Comparison of ENCODE assay signal across 8 cellular contexts in the genomic region with DNA sequence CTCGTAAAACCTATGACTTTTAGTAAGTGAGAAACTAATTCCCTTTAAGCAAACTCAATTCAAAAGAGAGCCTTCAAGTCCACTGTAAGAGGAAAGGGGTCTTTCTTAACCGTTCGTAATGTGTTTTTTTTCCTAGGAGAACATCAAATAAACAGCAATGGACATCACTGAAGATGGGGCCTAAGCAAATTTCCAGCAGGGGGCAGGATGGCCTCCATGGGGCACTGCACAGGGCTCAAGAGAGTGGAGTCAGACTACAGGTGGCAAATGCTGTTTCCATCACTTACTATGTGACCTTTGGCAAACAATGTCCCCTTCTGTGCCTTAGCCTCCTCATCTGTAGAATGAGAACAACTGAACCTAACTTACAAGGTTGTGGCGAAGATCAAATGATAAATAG.
DNase-seq lines count a peak whose midpoint lies in the region; ATAC-seq, FAIRE-seq and TF ChIP-seq lines count a peak whose summit lies in the region.

No MANE protein-coding gene starts in this region.

- no peak overlapping the region for H2AFZ ChIP-seq in Karpas-422 (ENCODE audit: low read length)

- H3K9me3 Mint-ChIP-seq in naive B cell = peaks cover 0 to 4% (median 0%) of the 10 kb centered on the region in 7 donors

- no peak overlapping the region for H3K4me2 ChIP-seq in Karpas-422 (ENCODE audit: low read depth, low read length, poor library complexity, severe bottlenecking)

- DNase-seq in D721Med (ENCODE audit: insufficient read length, low spot score) (no peak), Karpas-422 (peak; percentile 69), naive B cell (peak; percentile 12), NCI-H345 treated with DMSO at 0.1 percent for 48 hours (lab: John Stamatoyannopoulos, UW; ENCODE audit: unreplicated experiment) (no peak), coronary artery (ENCODE audit: low spot score) (no peak), HPDE6-E6E7 (ENCODE audit: extremely low spot score) (no peak), DMS114 treated with DMSO at 0.1 percent for 48 hours (lab: John Stamatoyannopoulos, UW; ENCODE audit: unreplicated experiment) (no peak)
- DNase-seq in activated effector memory CD4-positive, alpha-beta T cell treated with anti-CD3 and anti-CD28 coated beads, Interleukin-2, amount 50 U/mL, for 16 hours = peak; percentile 75

- no peak overlapping the region for H3K4me3 Mint-ChIP-seq in naive B cell

- no peaks in the 10 kb centered on the region for H3K9me3 ChIP-seq in Karpas-422 (ENCODE audit: low read length)

- H3K4me1 Mint-ChIP-seq in naive B cell = peaks cover 0 to 4% (median 3%) of the 10 kb centered on the region in 3 donors

- peak; percentile 21 for TF ChIP-seq CTCF in D721Med (IDR thresholded peaks at IDR 0.05; ENCODE audit: insufficient read depth, missing control alignments)
- TF ChIP-seq CTCF in coronary artery (IDR thresholded peaks at IDR 0.05) = no peak

- H3K27ac Mint-ChIP-seq in naive B cell = no peak overlapping the region

- no peaks in the 10 kb centered on the region for H3K4me1 ChIP-seq in Karpas-422 (ENCODE audit: low read length)

- no peaks in the 10 kb centered on the region for H3K36me3 Mint-ChIP-seq in naive B cell

- ATAC-seq in naive B cell (ENCODE audit: low read depth in 2 of 2) = peak; percentile 58 to 68

- H3K27me3 ChIP-seq in Karpas-422 (ENCODE audit: low read length) = no peaks in the 10 kb centered on the region

- H3K79me2 ChIP-seq in Karpas-422 (ENCODE audit: low read length) = no peaks in the 10 kb centered on the region

- no peaks in the 10 kb centered on the region for H3K36me3 ChIP-seq in Karpas-422 (ENCODE audit: insufficient read depth, low read length)

- no peaks in the 10 kb centered on the region for H4K20me1 ChIP-seq in Karpas-422 (ENCODE audit: insufficient read depth, low read depth, low read length)

- H3K27me3 Mint-ChIP-seq in naive B cell = no peaks in the 10 kb centered on the region

- H3K27ac ChIP-seq in Karpas-422 (ENCODE audit: low read length) (no peak overlapping the region), coronary artery (no peak overlapping the region)

- FAIRE-seq in D721Med (lab: Jason Lieb, UNC) = no peak

- no peaks in the 10 kb centered on the region for H3K9me2 ChIP-seq in Karpas-422 (replicated peaks; ENCODE audit: insufficient read depth, low read length)

- H3K9ac ChIP-seq in Karpas-422 (ENCODE audit: low read length) = no peak overlapping the region

- H3K4me3 ChIP-seq in Karpas-422 (ENCODE audit: low read length) = no peak overlapping the region
- H3K4me3 ChIP-seq in coronary artery = no peak overlapping the region

Comparison
In these comparisons a context has a peak if more than half of its experiments do, and no peak if none do; other contexts are left out.
1. DNase-seq: peak in Karpas-422 (single experiment), activated effector memory CD4-positive, alpha-beta T cell treated with anti-CD3 and anti-CD28 coated beads, Interleukin-2, amount 50 U/mL, for 16 hours (single experiment) and naive B cell (single experiment); none in D721Med (single experiment), NCI-H345 treated with DMSO at 0.1 percent for 48 hours (single experiment), coronary artery (single experiment), HPDE6-E6E7 (single experiment) and DMS114 treated with DMSO at 0.1 percent for 48 hours (single experiment).